In genomic region chr6:296151-297122, GRCh38 we compare ENCODE assay signal across 8 cellular contexts. TPM values are rescaled to one million over a fixed set of nuclear protein-coding genes. Genes with fewer than 3 reads are reported as not detected.
DNase-seq lines count a peak whose midpoint lies in the region; ATAC-seq and TF ChIP-seq lines count a peak whose summit lies in the region.

No MANE protein-coding gene starts in this region.

- no peaks in the 10 kb centered on the region for H3K36me3 ChIP-seq in Peyer's patch

- no peaks in the 10 kb centered on the region for H3K27me3 Mint-ChIP-seq in memory B cell

- H3K4me1 ChIP-seq in Peyer's patch, result peaks cover 0 to 32% (median 19%) of the 10 kb centered on the region in 4 donors

- TF ChIP-seq CTCF in Peyer's patch (IDR thresholded peaks at IDR 0.05), result no peak

- peaks cover 40% of the 10 kb centered on the region for H3K4me1 Mint-ChIP-seq in memory B cell

- TF ChIP-seq POLR2A in Peyer's patch (IDR thresholded peaks at IDR 0.05), result no peak

- H3K27ac ChIP-seq in Peyer's patch, result peak overlapping the region; percentile 10 to 92 (median 48)

- no peaks in the 10 kb centered on the region for H3K27me3 ChIP-seq in Peyer's patch

- peaks cover 3% of the 10 kb centered on the region for H3K9me3 Mint-ChIP-seq in memory B cell

- no peak overlapping the region for H3K4me3 ChIP-seq in Peyer's patch

- peak overlapping the region; percentile 75 for H3K4me3 Mint-ChIP-seq in memory B cell

- ATAC-seq in GM21528 (IDR thresholded peaks at IDR 0.05; ENCODE audit: low FRiP score, unreplicated experiment), result peak; percentile 23
- no peak for ATAC-seq in memory B cell (ENCODE audit: low read depth)

- H3K36me3 Mint-ChIP-seq in memory B cell, result peaks cover 4% of the 10 kb centered on the region

- no peak overlapping the region for H3K27ac Mint-ChIP-seq in memory B cell

- no peaks in the 10 kb centered on the region for H3K9me3 ChIP-seq in Peyer's patch

- peak; percentile 27 for DNase-seq in EH (ENCODE audit: low read depth)
- peak in 2 of 3 donors; percentile 77 to 79 for DNase-seq in Peyer's patch
- peak in 1 of 2 donors; percentile 18 for DNase-seq in memory B cell (ENCODE audit: low spot score in 2 of 2)
- no peak for DNase-seq in NCI-H146 treated with DMSO at 0.1 percent for 48 hours (lab: John Stamatoyannopoulos, UW; ENCODE audit: unreplicated experiment)
- no peak for DNase-seq in effector CD8-positive, alpha-beta T cell (lab: John Stamatoyannopoulos, UW)
- DNase-seq in germinal center (ENCODE audit: low spot score), result no peak
- DNase-seq in COR-L47 (lab: John Stamatoyannopoulos, UW), result no peak

RNA-seq across cellular contexts. Expression of gene DUSP22, which starts 4.2 kb away (rescaled TPM):
- total RNA-seq in Peyer's patch, result 10 to 100 TPM; 34.7 to 75.9 (median 48.5) TPM

Comparison
In these comparisons a context has a peak if more than half of its experiments do, and no peak if none do; other contexts are left out.
1. DNase-seq: peak in EH (single experiment) and Peyer's patch (2 of 3); none in NCI-H146 treated with DMSO at 0.1 percent for 48 hours (single experiment), effector CD8-positive, alpha-beta T cell (single experiment), germinal center (single experiment) and COR-L47 (single experiment).